8 cellular contexts compared by ENCODE assay signal in genomic region chr16:85554114-85554790, GRCh38. TPM values are rescaled to one million over a fixed set of nuclear protein-coding genes. Genes with fewer than 3 reads are reported as not detected.
DNase-seq lines count a peak whose midpoint lies in the region; ATAC-seq and TF ChIP-seq lines count a peak whose summit lies in the region.

No MANE protein-coding gene starts in this region.

- H3K9me3 ChIP-seq in SK-N-SH = no peaks in the 10 kb centered on the region

- TF ChIP-seq CTCF in SK-N-SH (IDR thresholded peaks at IDR 0.05) = no peak

- DNase-seq in DMS114 treated with DMSO at 0.1 percent for 48 hours (lab: John Stamatoyannopoulos, UW; ENCODE audit: unreplicated experiment) = peak; percentile 70
- peak; percentile 92 for DNase-seq in HuH-7 (ENCODE audit: low spot score)
- peak; percentile 82 for DNase-seq in SK-N-SH
- peak; percentile 59 for DNase-seq in activated naive CD8-positive, alpha-beta T cell treated with anti-CD3 and anti-CD28 coated beads, Interleukin-2, amount 10 ng/mL, durations not matched to agents 7 days and 5 days
- peak; percentile 92 for DNase-seq in cardiac septum (ENCODE audit: low spot score)
- DNase-seq in posterior vena cava (ENCODE audit: low spot score) = peak; percentile 91
- peak; percentile 82 for DNase-seq in ureter (ENCODE audit: low spot score)

- CTCF ChIA-PET in SK-N-SH (lab: Yijun Ruan, JAX) = interaction anchor here (0.6 to 6.1 kb wide), 37 partner anchors 9 to 439 kb away, joined by 3 to 43 read pairs (median 4); no protein-coding TSS in a partner anchor

- no peaks in the 10 kb centered on the region for H3K27me3 ChIP-seq in SK-N-SH (ENCODE audit: insufficient read depth)

- H3K9me3 Mint-ChIP-seq in activated naive CD8-positive, alpha-beta T cell treated with anti-CD3 and anti-CD28 coated beads, Interleukin-2, amount 10 ng/mL, durations not matched to agents 7 days and 5 days = no peaks in the 10 kb centered on the region

- peaks cover 10 to 51% of the 10 kb centered on the region in 2 experiments; a peak in 3 of 4 replicates for H3K4me1 ChIP-seq in SK-N-SH (ENCODE audit: control insufficient read depth in 1 of 2, insufficient read depth in 2 of 2, low read depth in 1 of 2, low read length in 1 of 2)

- POLR2A ChIA-PET in SK-N-SH (lab: Yijun Ruan, JAX) = interaction anchor here (0.7 to 3.4 kb wide), 10 partner anchors 8 to 279 kb away, joined by 3 to 16 read pairs (median 4); no protein-coding TSS in a partner anchor
- POLR2A ChIA-PET in activated naive CD8-positive, alpha-beta T cell treated with anti-CD3 and anti-CD28 coated beads, Interleukin-2, amount 10 ng/mL, durations not matched to agents 7 days and 5 days (lab: Charles Lee) = interaction anchor here (0.8 to 9.7 kb wide), 14 partner anchors 8 to 366 kb away, joined by 3 to 175 read pairs (median 6); partner anchors contain the start of gene GSE1

- TF ChIP-seq EP300 in SK-N-SH (IDR thresholded peaks at IDR 0.05; ENCODE audit: borderline replicate concordance in 1 of 2, low read depth in 1 of 2, low read length in 1 of 2) = peak in 1 of 2 experiments; percentile 87; a peak in 1 of 4 replicates

- peaks cover 26% of the 10 kb centered on the region for H3F3A ChIP-seq in SK-N-SH (replicated peaks; ENCODE audit: insufficient read depth)

- no peaks in the 10 kb centered on the region for H3K36me3 Mint-ChIP-seq in activated naive CD8-positive, alpha-beta T cell treated with anti-CD3 and anti-CD28 coated beads, Interleukin-2, amount 10 ng/mL, durations not matched to agents 7 days and 5 days

- H3K36me3 ChIP-seq in SK-N-SH (replicated peaks in 1 of 2; ENCODE audit: control insufficient read depth in 1 of 2, insufficient read depth in 2 of 2, low read length in 1 of 2) = no peaks in the 10 kb centered on the region

- peak overlapping the region; percentile 73 to 99 for H3K27ac ChIP-seq in SK-N-SH (ENCODE audit: low read depth in 2 of 2, low read length in 1 of 2)

- ATAC-seq in GM21423 (IDR thresholded peaks at IDR 0.05; ENCODE audit: unreplicated experiment) = peak; percentile 51
- peak; percentile 57 for ATAC-seq in activated naive CD8-positive, alpha-beta T cell treated with anti-CD3 and anti-CD28 coated beads, Interleukin-2, amount 10 ng/mL, durations not matched to agents 7 days and 5 days (ENCODE audit: low read depth)

- peak overlapping the region; percentile 92 for H3K27ac Mint-ChIP-seq in activated naive CD8-positive, alpha-beta T cell treated with anti-CD3 and anti-CD28 coated beads, Interleukin-2, amount 10 ng/mL, durations not matched to agents 7 days and 5 days

- H3K4me3 Mint-ChIP-seq in activated naive CD8-positive, alpha-beta T cell treated with anti-CD3 and anti-CD28 coated beads, Interleukin-2, amount 10 ng/mL, durations not matched to agents 7 days and 5 days = peak overlapping the region; percentile 87

- H3K79me2 ChIP-seq in SK-N-SH (ENCODE audit: insufficient read depth) = peaks cover 34% of the 10 kb centered on the region

- no peaks in the 10 kb centered on the region for H3K9me2 ChIP-seq in SK-N-SH

- WGBS in SK-N-SH (ENCODE audit: low lambda C conversion rate) = 2% methylated on average over 30 of the region's 35 CpGs

- peak; percentile 15; the same call in 1 of the 2 replicates for TF ChIP-seq RAD21 in SK-N-SH (IDR thresholded peaks at IDR 0.05; ENCODE audit: low read length)

- peaks cover 32% of the 10 kb centered on the region for H3K4me1 Mint-ChIP-seq in activated naive CD8-positive, alpha-beta T cell treated with anti-CD3 and anti-CD28 coated beads, Interleukin-2, amount 10 ng/mL, durations not matched to agents 7 days and 5 days

- H3K4me3 ChIP-seq in SK-N-SH (ENCODE audit: low read depth in 2 of 2, low read length in 1 of 2) = peak overlapping the region; percentile 75 to 84

- peaks cover 24% of the 10 kb centered on the region for H4K20me1 ChIP-seq in SK-N-SH (ENCODE audit: insufficient read depth)

- H3K27me3 Mint-ChIP-seq in activated naive CD8-positive, alpha-beta T cell treated with anti-CD3 and anti-CD28 coated beads, Interleukin-2, amount 10 ng/mL, durations not matched to agents 7 days and 5 days = no peaks in the 10 kb centered on the region

- H3K9ac ChIP-seq in SK-N-SH = peak overlapping the region; percentile 60; the same call in 1 of the 2 replicates

- H3K4me2 ChIP-seq in SK-N-SH = peak overlapping the region; percentile 100

- intact Hi-C loops in cardiac septum (cut with DNase I) (loop anchor here (2.0 to 10.0 kb wide), 2 partner anchors 57 to 159 kb away; no protein-coding TSS in a partner anchor), posterior vena cava (cut with DNase I) (no loop called here)

- H2AFZ ChIP-seq in SK-N-SH (ENCODE audit: low read depth) = peak overlapping the region; percentile 30

TF ChIP-seq in SK-N-SH, 30 proteins besides CTCF, POLR2A, EP300 and RAD21 (continues in another document):
- TF ChIP-seq FOXM1 (IDR thresholded peaks at IDR 0.05; ENCODE audit: low read depth) = no peak
- TF ChIP-seq SMC3 (IDR thresholded peaks at IDR 0.05; ENCODE audit: low read depth, low read length) = no peak
- no peak for TF ChIP-seq FOSL2 (IDR thresholded peaks at IDR 0.05; ENCODE audit: borderline replicate concordance, low read depth)
- TF ChIP-seq USF1 (IDR thresholded peaks at IDR 0.05; ENCODE audit: borderline replicate concordance, low read depth) = no peak; the same call in 1 of the 2 replicates
- no peak for TF ChIP-seq PBX3 (IDR thresholded peaks at IDR 0.05)
- TF ChIP-seq USF2 (IDR thresholded peaks at IDR 0.05; ENCODE audit: borderline replicate concordance, low read depth, low read length) = no peak
- no peak for TF ChIP-seq ZBTB33 (IDR thresholded peaks at IDR 0.05; ENCODE audit: borderline replicate concordance, low read depth)
- peak; percentile 24; the same call in 1 of the 2 replicates for TF ChIP-seq SIN3A (IDR thresholded peaks at IDR 0.05; ENCODE audit: borderline replicate concordance, low read depth, low read length)
- peak; percentile 95 for TF ChIP-seq GATA2 (CRISPR knock-in tag; IDR thresholded peaks at IDR 0.05)
- TF ChIP-seq RXRA (IDR thresholded peaks at IDR 0.05; ENCODE audit: borderline replicate concordance, low read depth) = no peak
- TF ChIP-seq EZH2phosphoT487 (IDR thresholded peaks at IDR 0.05; ENCODE audit: borderline replicate concordance, low read depth) = no peak
- peak; percentile 54 for TF ChIP-seq GABPA (IDR thresholded peaks at IDR 0.05; ENCODE audit: low read depth)
- peak; percentile 86 for TF ChIP-seq FOXJ3 (CRISPR knock-in tag; IDR thresholded peaks at IDR 0.05)
- TF ChIP-seq JUND (IDR thresholded peaks at IDR 0.05) = no peak
- no peak for TF ChIP-seq TCF12 (IDR thresholded peaks at IDR 0.05)
- peak; percentile 91 for TF ChIP-seq MAX (IDR thresholded peaks at IDR 0.05; ENCODE audit: low read depth)
- TF ChIP-seq TAF1 (IDR thresholded peaks at IDR 0.05; ENCODE audit: borderline replicate concordance, low read depth, low read length) = 0 out of 2 replicates have a peak, but pooled peaks have one; percentile 37

RNA-seq across cellular contexts. Expression of gene GSE1, which starts 58.9 kb away (rescaled TPM):
- polyA plus RNA-seq in SK-N-SH (2012; rRNA removed) = 22.7 and 26.5 TPM in 2 replicates
- 18.5 and 22.7 TPM in 2 replicates for polyA plus RNA-seq in SK-N-SH (2012; cell fraction: cytosol; rRNA removed)
- 94.0 and 103 TPM in 2 replicates for polyA plus RNA-seq in SK-N-SH (2012; cell fraction: nucleus; rRNA removed)
- 10 to 100 TPM; 60.9 to 62.5 TPM for total RNA-seq in activated naive CD8-positive, alpha-beta T cell treated with anti-CD3 and anti-CD28 coated beads, Interleukin-2, amount 10 ng/mL, durations not matched to agents 7 days and 5 days
- 56.4 TPM for total RNA-seq in cardiac septum
- total RNA-seq in posterior vena cava = 10 to 100 TPM; 57.2 to 62.5 TPM
- total RNA-seq in ureter = 49.8 TPM

Comparison
In these comparisons a context has a peak if more than half of its experiments do, and no peak if none do; other contexts are left out.
1. Peak in every context shown above with its lines: DNase-seq, ATAC-seq, H3K4me3 ChIP-seq and H3K27ac ChIP-seq.